In the genomic region with DNA sequence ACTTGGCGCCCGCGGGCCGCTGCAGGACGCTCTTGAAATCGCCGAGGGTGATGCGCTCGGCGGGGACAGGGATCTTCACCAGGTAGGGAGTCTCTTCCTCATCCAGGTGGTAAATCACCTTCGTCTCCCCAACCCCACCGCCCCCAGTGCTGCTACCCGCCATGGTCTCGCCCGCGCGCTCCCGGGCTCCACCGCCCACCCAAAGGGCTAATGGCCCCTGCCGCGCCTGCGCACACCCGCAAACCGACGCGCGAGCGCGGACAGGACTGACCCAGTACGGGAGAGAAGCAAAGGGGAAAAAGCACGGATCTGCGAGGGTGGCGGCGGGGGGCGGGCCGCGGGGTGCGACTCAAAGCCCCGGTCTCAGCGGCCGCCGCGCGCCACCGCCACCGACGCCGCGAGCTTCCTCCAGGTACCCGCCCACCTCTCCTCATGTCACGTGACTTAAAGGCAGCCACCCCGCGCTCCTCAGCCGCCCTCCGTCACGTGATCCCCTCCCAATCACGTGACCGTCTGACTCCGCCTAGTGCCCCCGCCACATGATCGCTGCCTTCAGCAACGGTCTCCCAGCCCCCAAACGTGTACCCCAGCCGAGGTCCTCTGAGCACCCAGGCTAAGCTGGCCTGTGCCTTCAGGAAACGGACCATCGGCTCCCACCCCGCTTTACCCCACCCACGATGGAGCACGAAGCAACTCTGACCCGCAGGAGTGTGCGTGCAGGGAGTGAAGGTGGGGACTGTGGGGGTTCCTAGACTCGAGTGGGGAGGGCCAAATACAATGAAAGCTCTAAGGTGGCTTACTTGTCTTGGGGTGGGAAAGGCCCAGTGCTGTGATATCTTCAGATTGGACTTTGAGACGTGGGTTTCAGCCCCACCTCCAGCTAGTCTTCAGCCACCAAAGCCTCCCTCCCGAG, we compare ENCODE assay signal across 8 cellular contexts. TPM values are rescaled to one million over a fixed set of nuclear protein-coding genes. Genes with fewer than 3 reads are reported as not detected.
A peak's percentile ranks its signal among the peaks of the same experiment; 100 is the strongest.
DNase-seq lines count a peak whose midpoint lies in the region; ATAC-seq, FAIRE-seq and TF ChIP-seq lines count a peak whose summit lies in the region.

A gene (minus strand): TSS at position 418 of the 913 bp plus-strand sequence. CDS start 255 bp downstream, at position 163.

- ATAC-seq in HG03095 (IDR thresholded peaks at IDR 0.05; ENCODE audit: unreplicated experiment), result peak; percentile 43
- peak; percentile 31 for ATAC-seq in WTC11

- H3K4me1 Mint-ChIP-seq in WTC11, result peaks cover 29% of the 10 kb centered on the region

- intact Hi-C loops in mammary epithelial cell (cut with micrococcal nuclease), result loop anchor here (1.0 kb wide), 1 partner anchor 14 kb away; no protein-coding TSS in a partner anchor

- FAIRE-seq in small intestine (lab: Jason Lieb, UNC), result no peak

- TSS peak; percentile 14 for BruUV-seq in mammary epithelial cell (replicated peaks; lab: Mats Ljungman, UMichigan)

- H3K27ac ChIP-seq in 22Rv1 (peak within 1 kb of the TSS; percentile 98), mammary epithelial cell (ENCODE audit: insufficient read depth, low read depth, low read length) (peak within 1 kb of the TSS; percentile 91), small intestine (ENCODE audit: low read depth in 1 of 2, low read length in 1 of 2) (peak within 1 kb of the TSS; percentile 41 to 86)

- H3K9me3 ChIP-seq in mammary epithelial cell (replicated peaks; ENCODE audit: insufficient read depth, low read length) (no peaks in the 10 kb centered on the region), small intestine (ENCODE audit: control insufficient read depth, low read depth) (no peaks in the 10 kb centered on the region)

- dilution Hi-C loops in mammary epithelial cell (cut with HindIII; ENCODE audit: low sequenced_read_pairs), result no loop called here

- H4K20me1 ChIP-seq in mammary epithelial cell (ENCODE audit: insufficient read depth, low read length), result no peaks in the 10 kb centered on the region

- peak within 1 kb of the TSS; percentile 74 for H2AFZ ChIP-seq in mammary epithelial cell (ENCODE audit: low read depth, low read length)

- TF ChIP-seq POLR2A in GM18526 (IDR thresholded peaks at IDR 0.05; ENCODE audit: extremely low read depth, insufficient read length), result peak; percentile 77

- H3K36me3 ChIP-seq in mammary epithelial cell (ENCODE audit: insufficient read depth, low read length), result peaks cover 15% of the 10 kb centered on the region
- peaks cover 2 to 5% of the 10 kb centered on the region in 2 donors for H3K36me3 ChIP-seq in small intestine (ENCODE audit: control insufficient read depth in 2 of 2, insufficient read depth in 2 of 2, low read length in 2 of 2)

- in situ Hi-C loops in mammary epithelial cell (cut with MboI; ENCODE audit: low sequenced_read_pairs in 2 of 2), result no loop called here

- H3K9ac ChIP-seq in mammary epithelial cell (ENCODE audit: insufficient read depth, low read length), result peak within 1 kb of the TSS; percentile 88

- H3K4me1 ChIP-seq in mammary epithelial cell (ENCODE audit: insufficient read depth, low read length), result peaks cover 27% of the 10 kb centered on the region
- H3K4me1 ChIP-seq in small intestine (ENCODE audit: control insufficient read depth in 2 of 2, insufficient read depth in 1 of 2, low read depth in 1 of 2, low read length in 1 of 2), result peaks cover 2 to 4% of the 10 kb centered on the region in 2 donors

- H3K36me3 Mint-ChIP-seq in WTC11, result peaks cover 36% of the 10 kb centered on the region

- no peaks in the 10 kb centered on the region for H3K27me3 Mint-ChIP-seq in WTC11 (ENCODE audit: low read depth)

- CTCF ChIA-PET in WTC11 (lab: Charles Lee), result interaction anchor here (1.2 to 6.0 kb wide), 5 partner anchors 14 to 62 kb away, joined by 5 to 36 read pairs (median 7); a partner anchor contains a TSS
- CTCF ChIA-PET in mammary epithelial cell (lab: Charles Lee; ENCODE audit: low non-redundant PET), result interaction anchor here (0.6 kb wide), 1 partner anchor 753 kb away, joined by 5 read pairs; no protein-coding TSS in a partner anchor

- peak; percentile 94 for DNase-seq in NCI-H2227 (lab: John Stamatoyannopoulos, UW; ENCODE audit: unreplicated experiment)
- peak; percentile 95 for DNase-seq in WTC11 (ENCODE audit: low spot score)
- DNase-seq in mammary epithelial cell, result peak; percentile 86
- peak; percentile 94 for DNase-seq in iPS-NIHi11 (ENCODE audit: low spot score)
- peak; percentile 95 for DNase-seq in small intestine

- H3K27me3 ChIP-seq in mammary epithelial cell (ENCODE audit: insufficient read depth, low read length) (no peaks in the 10 kb centered on the region), small intestine (ENCODE audit: control insufficient read depth in 2 of 2, insufficient read depth in 2 of 2, low read length in 2 of 2) (no peaks in the 10 kb centered on the region)

- H3K4me2 ChIP-seq in mammary epithelial cell (ENCODE audit: insufficient read depth, low read depth, low read length), result peak within 1 kb of the TSS; percentile 74

- 8% methylated on average over 16 of the region's 74 CpGs for WGBS in mammary epithelial cell (ENCODE audit: low coverage, missing lambda C conversion rate)
- whole genome bisulfite sequencing in small intestine, 3 donors, result 0 to 1% (median 1%) methylated on average over 58 to 74 of the region's 74 CpGs

- POLR2A ChIA-PET in WTC11 (lab: Charles Lee), result interaction anchor here (0.6 to 1.3 kb wide), 5 partner anchors 9 to 22 kb away, joined by 3 to 5 read pairs (median 4); a partner anchor contains a TSS

- peak within 1 kb of the TSS; percentile 68 to 95 (median 84) for H3K4me3 ChIP-seq in mammary epithelial cell (replicated peaks in 1 of 3; ENCODE audit: insufficient read depth in 1 of 3, low read depth in 2 of 3, low read length in 3 of 3)
- peak within 1 kb of the TSS; percentile 75 to 93 for H3K4me3 ChIP-seq in small intestine (ENCODE audit: low read depth in 1 of 2, low read length in 2 of 2)

- peak within 1 kb of the TSS; percentile 96 for H3K27ac Mint-ChIP-seq in WTC11

- no peaks in the 10 kb centered on the region for H3K9me3 Mint-ChIP-seq in WTC11

- H3K79me2 ChIP-seq in mammary epithelial cell (ENCODE audit: insufficient read depth, low read length), result peaks cover 96% of the 10 kb centered on the region

- H3K4me3 Mint-ChIP-seq in WTC11, result peak within 1 kb of the TSS; percentile 99

- TF ChIP-seq CTCF in 22Rv1 (IDR thresholded peaks at IDR 0.05), result no peak
- no peak for TF ChIP-seq CTCF in WTC11 (IDR thresholded peaks at IDR 0.05)
- TF ChIP-seq CTCF in mammary epithelial cell (conservative IDR thresholded peaks at IDR 0.05 in 1 of 2, IDR thresholded peaks at IDR 0.05 in 1 of 2; ENCODE audit: extremely low read depth in 1 of 2, insufficient read depth in 1 of 2, low read depth in 1 of 2, low read length in 2 of 2), result no peak

TF ChIP-seq in WTC11, 78 proteins besides CTCF, POLR2A, EP300 and RAD21 (continues in another document):
- TF ChIP-seq ZNF671 (CRISPR knock-in tag; IDR thresholded peaks at IDR 0.05) (peak; percentile 84; the same call in 1 of the 2 replicates), RORB (CRISPR knock-in tag; IDR thresholded peaks at IDR 0.05) (no peak), TP53 (CRISPR knock-in tag; IDR thresholded peaks at IDR 0.05) (peak; percentile 65; the same call in 1 of the 2 replicates), OVOL2 (CRISPR knock-in tag; IDR thresholded peaks at IDR 0.05; ENCODE audit: borderline replicate concordance) (no peak)
- TF ChIP-seq, protein P1, sequence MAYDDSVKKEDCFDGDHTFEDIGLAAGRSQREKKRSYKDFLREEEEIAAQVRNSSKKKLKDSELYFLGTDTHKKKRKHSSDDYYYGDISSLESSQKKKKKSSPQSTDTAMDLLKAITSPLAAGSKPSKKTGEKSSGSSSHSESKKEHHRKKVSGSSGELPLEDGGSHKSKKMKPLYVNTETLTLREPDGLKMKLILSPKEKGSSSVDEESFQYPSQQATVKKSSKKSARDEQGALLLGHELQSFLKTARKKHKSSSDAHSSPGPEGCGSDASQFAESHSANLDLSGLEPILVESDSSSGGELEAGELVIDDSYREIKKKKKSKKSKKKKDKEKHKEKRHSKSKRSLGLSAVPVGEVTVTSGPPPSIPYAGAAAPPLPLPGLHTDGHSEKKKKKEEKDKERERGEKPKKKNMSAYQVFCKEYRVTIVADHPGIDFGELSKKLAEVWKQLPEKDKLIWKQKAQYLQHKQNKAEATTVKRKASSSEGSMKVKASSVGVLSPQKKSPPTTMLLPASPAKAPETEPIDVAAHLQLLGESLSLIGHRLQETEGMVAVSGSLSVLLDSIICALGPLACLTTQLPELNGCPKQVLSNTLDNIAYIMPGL (CRISPR knock-in tag; IDR thresholded peaks at IDR 0.05), result peak; percentile 66
- TF ChIP-seq, protein P2, sequence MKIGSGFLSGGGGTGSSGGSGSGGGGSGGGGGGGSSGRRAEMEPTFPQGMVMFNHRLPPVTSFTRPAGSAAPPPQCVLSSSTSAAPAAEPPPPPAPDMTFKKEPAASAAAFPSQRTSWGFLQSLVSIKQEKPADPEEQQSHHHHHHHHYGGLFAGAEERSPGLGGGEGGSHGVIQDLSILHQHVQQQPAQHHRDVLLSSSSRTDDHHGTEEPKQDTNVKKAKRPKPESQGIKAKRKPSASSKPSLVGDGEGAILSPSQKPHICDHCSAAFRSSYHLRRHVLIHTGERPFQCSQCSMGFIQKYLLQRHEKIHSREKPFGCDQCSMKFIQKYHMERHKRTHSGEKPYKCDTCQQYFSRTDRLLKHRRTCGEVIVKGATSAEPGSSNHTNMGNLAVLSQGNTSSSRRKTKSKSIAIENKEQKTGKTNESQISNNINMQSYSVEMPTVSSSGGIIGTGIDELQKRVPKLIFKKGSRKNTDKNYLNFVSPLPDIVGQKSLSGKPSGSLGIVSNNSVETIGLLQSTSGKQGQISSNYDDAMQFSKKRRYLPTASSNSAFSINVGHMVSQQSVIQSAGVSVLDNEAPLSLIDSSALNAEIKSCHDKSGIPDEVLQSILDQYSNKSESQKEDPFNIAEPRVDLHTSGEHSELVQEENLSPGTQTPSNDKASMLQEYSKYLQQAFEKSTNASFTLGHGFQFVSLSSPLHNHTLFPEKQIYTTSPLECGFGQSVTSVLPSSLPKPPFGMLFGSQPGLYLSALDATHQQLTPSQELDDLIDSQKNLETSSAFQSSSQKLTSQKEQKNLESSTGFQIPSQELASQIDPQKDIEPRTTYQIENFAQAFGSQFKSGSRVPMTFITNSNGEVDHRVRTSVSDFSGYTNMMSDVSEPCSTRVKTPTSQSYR (CRISPR knock-in tag; IDR thresholded peaks at IDR 0.05), result peak; percentile 84; the same call in 1 of the 2 replicates
- TF ChIP-seq, protein P3, sequence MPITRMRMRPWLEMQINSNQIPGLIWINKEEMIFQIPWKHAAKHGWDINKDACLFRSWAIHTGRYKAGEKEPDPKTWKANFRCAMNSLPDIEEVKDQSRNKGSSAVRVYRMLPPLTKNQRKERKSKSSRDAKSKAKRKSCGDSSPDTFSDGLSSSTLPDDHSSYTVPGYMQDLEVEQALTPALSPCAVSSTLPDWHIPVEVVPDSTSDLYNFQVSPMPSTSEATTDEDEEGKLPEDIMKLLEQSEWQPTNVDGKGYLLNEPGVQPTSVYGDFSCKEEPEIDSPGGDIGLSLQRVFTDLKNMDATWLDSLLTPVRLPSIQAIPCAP (CRISPR knock-in tag; IDR thresholded peaks at IDR 0.05), result peak; percentile 83; the same call in 1 of the 2 replicates

RNA-seq across cellular contexts. Expression of the gene that starts here (rescaled TPM):
- 57.6 to 67.3 TPM (median 59.8 TPM) in 3 replicates for total RNA-seq in WTC11 (2021)
- 10 to 100 TPM; 43.6 to 48.0 TPM for total RNA-seq in mammary epithelial cell
- polyA plus RNA-seq in mammary epithelial cell, result 7.9 TPM
- polyA minus RNA-seq in mammary epithelial cell, result 44.2 TPM
- 10 to 100 TPM in 2 of 3 donors, 1 to 10 TPM in 1; 8.1 to 20.7 (median 11.3) TPM for polyA plus RNA-seq in small intestine

Comparison
In these comparisons a context has a peak if more than half of its experiments do, and no peak if none do; other contexts are left out.
1. Peak in every context shown above with its lines: DNase-seq, ATAC-seq, H3K4me3 ChIP-seq and H3K27ac ChIP-seq.